21 cellular contexts compared by ENCODE assay signal in genomic region chrX:46992070-46992469, GRCh38.
DNase-seq lines count a peak whose midpoint lies in the region; ATAC-seq, FAIRE-seq and TF ChIP-seq lines count a peak whose summit lies in the region.
"Had no signal": no experiment of that assay in that cellular context is flagged by ENCODE, and none has a peak within 500 bp of the region (broad histone marks: within the 10 kb centered on the region; RNA-seq: fewer than 3 reads in every experiment).

No MANE protein-coding gene starts in this region.

- H3K36me3 Mint-ChIP-seq in H9 (ENCODE audit: insufficient read depth in 1 of 3, low read depth in 3 of 3) = peaks cover 23 to 32% (median 31%) of the 10 kb centered on the region in 3 experiments
- peaks cover 4% of the 10 kb centered on the region for H3K36me3 Mint-ChIP-seq in astrocyte (ENCODE audit: low read depth, unreplicated experiment)
- peaks cover 8% of the 10 kb centered on the region for H3K36me3 Mint-ChIP-seq in endothelial cell (ENCODE audit: low read depth, unreplicated experiment)

- ATAC-seq in HG03460 (IDR thresholded peaks at IDR 0.05; ENCODE audit: unreplicated experiment) = no peak

- H3K27me3 ChIP-seq in H9 (ENCODE audit: insufficient read depth, low read length) (no peaks in the 10 kb centered on the region), astrocyte (ENCODE audit: insufficient read depth, low read length) (no peaks in the 10 kb centered on the region), iPS-18a (ENCODE audit: control insufficient read depth, insufficient read depth, low read length) (no peaks in the 10 kb centered on the region), neuronal stem cell (ENCODE audit: control insufficient read depth in 3 of 3, insufficient read depth in 3 of 3, low read depth in 1 of 3, low read length in 3 of 3) (peaks cover 0 to 7% (median 0%) of the 10 kb centered on the region in 3 experiments)

- no peaks in the 10 kb centered on the region for H3K79me2 ChIP-seq in H9 (ENCODE audit: insufficient read depth, low read length)
- H3K79me2 ChIP-seq in astrocyte (ENCODE audit: insufficient read depth, low read length) = no peaks in the 10 kb centered on the region

- no peak overlapping the region for H4K91ac ChIP-seq in H9 (ENCODE audit: insufficient read length, low read depth, low read length)
- no peak overlapping the region for H4K91ac ChIP-seq in neuronal stem cell (ENCODE audit: low read depth, low read length, poor library complexity)

- H4K20me1 ChIP-seq in H9 (ENCODE audit: control insufficient read depth, insufficient read depth, insufficient read length) = no peaks in the 10 kb centered on the region
- H4K20me1 ChIP-seq in astrocyte (ENCODE audit: insufficient read depth, low read length) = no peaks in the 10 kb centered on the region

- H3K79me1 ChIP-seq in H9 (ENCODE audit: insufficient read depth, low read depth, low read length, poor library complexity, severe bottlenecking) = no peaks in the 10 kb centered on the region
- no peaks in the 10 kb centered on the region for H3K79me1 ChIP-seq in neuronal stem cell (ENCODE audit: low read depth, low read length)

- H3K4me1 Mint-ChIP-seq in H9 (peaks cover 16 to 24% of the 10 kb centered on the region in 2 experiments), astrocyte (ENCODE audit: low read depth, unreplicated experiment) (peaks cover 5% of the 10 kb centered on the region), endothelial cell (ENCODE audit: unreplicated experiment) (no peaks in the 10 kb centered on the region)

- H4K8ac ChIP-seq in H9 (replicated peaks; ENCODE audit: insufficient read length, low read depth, low read length) = no peak overlapping the region
- no peak overlapping the region for H4K8ac ChIP-seq in neuronal stem cell (ENCODE audit: low read depth, low read length)

- H2BK20ac ChIP-seq in H9 (ENCODE audit: low read depth, low read length, poor library complexity, severe bottlenecking) = no peak overlapping the region

- H3K9ac ChIP-seq in H9 (ENCODE audit: extremely low read depth, insufficient read length, low read length) = no peak overlapping the region
- H3K9ac ChIP-seq in astrocyte (ENCODE audit: low read length) = no peak overlapping the region
- H3K9ac ChIP-seq in iPS-18a (ENCODE audit: low read length) = no peak overlapping the region
- no peak overlapping the region for H3K9ac ChIP-seq in neuronal stem cell (ENCODE audit: low read depth, low read length, poor library complexity)
- H3K9ac ChIP-seq: GM23248 had no signal

- H3K56ac ChIP-seq in H9 (ENCODE audit: insufficient read length, low read depth, low read length) = no peak overlapping the region

- H4K5ac ChIP-seq in H9 (ENCODE audit: insufficient read length, low read depth, low read length) = no peak overlapping the region

- peaks cover 64 to 65% of the 10 kb centered on the region in 2 experiments for H3K9me3 Mint-ChIP-seq in H9
- H3K9me3 Mint-ChIP-seq in astrocyte (ENCODE audit: unreplicated experiment) = no peaks in the 10 kb centered on the region
- H3K9me3 Mint-ChIP-seq in endothelial cell (ENCODE audit: unreplicated experiment) = no peaks in the 10 kb centered on the region
- H3K9me3 Mint-ChIP-seq: CD4-positive, alpha-beta T cell had no signal

- TF ChIP-seq CTCF in H9 (conservative IDR thresholded peaks at IDR 0.05) = no peak
- TF ChIP-seq CTCF in astrocyte (IDR thresholded peaks at IDR 0.05; ENCODE audit: insufficient read depth, low read depth, low read length) = no peak
- TF ChIP-seq CTCF in endothelial cell (IDR thresholded peaks at IDR 0.05; ENCODE audit: unreplicated experiment) = no peak

- H2AFZ ChIP-seq in H9 (ENCODE audit: low read length) (no peak overlapping the region), astrocyte (ENCODE audit: low read depth, low read length) (no peak overlapping the region), neuronal stem cell (ENCODE audit: low read length) (no peak overlapping the region)
- H2AFZ ChIP-seq: GM23248 had no signal

- no peak overlapping the region for H3K23ac ChIP-seq in H9 (ENCODE audit: insufficient read length, low read depth, low read length)
- H3K23ac ChIP-seq in neuronal stem cell (ENCODE audit: low read depth, low read length, poor library complexity) = no peak overlapping the region

- no peaks in the 10 kb centered on the region for H3K36me3 ChIP-seq in astrocyte (ENCODE audit: insufficient read depth, low read length)
- no peaks in the 10 kb centered on the region for H3K36me3 ChIP-seq in iPS-18a (ENCODE audit: control insufficient read depth, low read depth, low read length)
- H3K36me3 ChIP-seq in neuronal stem cell (replicated peaks in 1 of 2; ENCODE audit: control insufficient read depth in 2 of 2, insufficient read depth in 2 of 2, low read length in 2 of 2) = peaks cover 3 to 31% of the 10 kb centered on the region in 2 donors
- H3K36me3 ChIP-seq: HAP-1 had no signal

- H3K18ac ChIP-seq in H9 (ENCODE audit: insufficient read length, low read depth, low read length) (no peak overlapping the region), neuronal stem cell (ENCODE audit: low read length) (no peak overlapping the region)

- H2AK5ac ChIP-seq in H9 (ENCODE audit: insufficient read length, low read length) (no peak overlapping the region), neuronal stem cell (ENCODE audit: low read depth, low read length) (no peak overlapping the region)

- no peak overlapping the region for H2BK120ac ChIP-seq in H9 (ENCODE audit: low read depth, low read length, poor library complexity, severe bottlenecking)
- H2BK120ac ChIP-seq in neuronal stem cell (ENCODE audit: low read depth, low read length) = no peak overlapping the region

- no peak overlapping the region for H3K27ac ChIP-seq in H9 (ENCODE audit: insufficient read length, low read depth, low read length)
- H3K27ac ChIP-seq in astrocyte (ENCODE audit: low read depth, low read length) = no peak overlapping the region
- no peak overlapping the region for H3K27ac ChIP-seq in iPS-18a (ENCODE audit: low read length)
- H3K27ac ChIP-seq in neuronal stem cell (replicated peaks; ENCODE audit: low read length) = peak overlapping the region; percentile 54
- H3K27ac ChIP-seq: C4-2B, GM23248 had no signal

- H3K27me3 Mint-ChIP-seq in H9 (ENCODE audit: low read depth) (peaks cover 1% of the 10 kb centered on the region; the same call in 1 of the 2 replicates), astrocyte (ENCODE audit: low read depth, unreplicated experiment) (no peaks in the 10 kb centered on the region), endothelial cell (ENCODE audit: unreplicated experiment) (no peaks in the 10 kb centered on the region)
- H3K27me3 Mint-ChIP-seq: CD4-positive, alpha-beta T cell had no signal

- FAIRE-seq in astrocyte (lab: Jason Lieb, UNC) = peak; percentile 84
- FAIRE-seq: A204.1, HTR-8/SVneo had no signal

- H3K4me3 ChIP-seq in astrocyte (ENCODE audit: insufficient read depth, low read depth, low read length) (no peak overlapping the region), iPS-18a (ENCODE audit: low read length) (peak overlapping the region; percentile 8), neuronal stem cell (ENCODE audit: low read length in 2 of 2) (no peak overlapping the region)
- H3K4me3 ChIP-seq: GM23248, HAP-1 had no signal

- H2BK15ac ChIP-seq in H9 (ENCODE audit: low read depth, low read length) = no peak overlapping the region
- no peak overlapping the region for H2BK15ac ChIP-seq in neuronal stem cell (ENCODE audit: low read length)

- H2BK12ac ChIP-seq in H9 (ENCODE audit: insufficient read length, low read depth, low read length) (no peak overlapping the region), neuronal stem cell (ENCODE audit: low read length) (no peak overlapping the region)

- H3K4ac ChIP-seq in H9 (ENCODE audit: low read depth, low read length) (no peak overlapping the region), neuronal stem cell (ENCODE audit: low read length) (no peak overlapping the region)

- peaks cover 17% of the 10 kb centered on the region for H3K9me3 ChIP-seq in H9 (ENCODE audit: control insufficient read depth, low read depth, low read length)
- H3K9me3 ChIP-seq in astrocyte (ENCODE audit: insufficient read depth, low read depth, low read length) = no peaks in the 10 kb centered on the region
- peaks cover 22% of the 10 kb centered on the region for H3K9me3 ChIP-seq in iPS-18a (ENCODE audit: control insufficient read depth, low read depth, low read length)
- peaks cover 2 to 3% of the 10 kb centered on the region in 2 donors for H3K9me3 ChIP-seq in neuronal stem cell (replicated peaks in 1 of 2; ENCODE audit: control insufficient read depth in 2 of 2, insufficient read depth in 1 of 2, low read depth in 1 of 2, low read length in 2 of 2)
- H3K9me3 ChIP-seq: Caco-2 had no signal

- H3T11ph ChIP-seq in H9 (ENCODE audit: low read length) = no peak overlapping the region

- DNase-seq in H9 (no peak), astrocyte (ENCODE audit: low read depth) (no peak), neuronal stem cell (ENCODE audit: low spot score) (no peak), endothelial cell (ENCODE audit: low spot score) (no peak), NCI-H2171 (lab: John Stamatoyannopoulos, UW) (no peak), DMS153 (lab: John Stamatoyannopoulos, UW) (no peak)
- DNase-seq: ACHN; AML-193; Caco-2; CD4-positive, alpha-beta T cell; DMS79 treated with DMSO at 0.1 percent for 48 hours; GF-D8; GM23248; Kasumi-1; KG1 had no signal

- H2BK5ac ChIP-seq in H9 (ENCODE audit: insufficient read length, low read length) = no peak overlapping the region
- no peak overlapping the region for H2BK5ac ChIP-seq in neuronal stem cell (ENCODE audit: low read length)

- peak overlapping the region in 1 of 2 experiments; percentile 25; a peak in 2 of 5 replicates for H3K4me3 Mint-ChIP-seq in H9
- no peak overlapping the region for H3K4me3 Mint-ChIP-seq in astrocyte (ENCODE audit: unreplicated experiment)
- H3K4me3 Mint-ChIP-seq in endothelial cell (ENCODE audit: unreplicated experiment) = no peak overlapping the region
- H3K4me3 Mint-ChIP-seq: CD4-positive, alpha-beta T cell had no signal

- H3K27ac Mint-ChIP-seq in H9 = peak overlapping the region in 2 of 3 experiments; percentile 56 to 84; a peak in 2 of 7 replicates
- H3K27ac Mint-ChIP-seq in astrocyte (ENCODE audit: unreplicated experiment) = no peak overlapping the region
- no peak overlapping the region for H3K27ac Mint-ChIP-seq in endothelial cell (ENCODE audit: unreplicated experiment)
- H3K27ac Mint-ChIP-seq: CD4-positive, alpha-beta T cell had no signal

- WGBS in H9 (ENCODE audit: extremely low coverage, insufficient read length, low lambda C conversion rate) = no CpG with 5 or more reads among the region's 6 CpGs
- WGBS in neuronal stem cell (ENCODE audit: extremely low coverage in 2 of 2, insufficient read length in 2 of 2, insufficient replicate concordance in 1 of 2), 2 donors = no CpG with 5 or more reads among the region's 6 CpGs

- H3K14ac ChIP-seq in H9 (ENCODE audit: insufficient read depth, low read length) (no peak overlapping the region), neuronal stem cell (ENCODE audit: low read length) (no peak overlapping the region)

- H3K4me1 ChIP-seq in H9 (ENCODE audit: insufficient read depth, low read length) (peaks cover 5% of the 10 kb centered on the region), astrocyte (ENCODE audit: insufficient read depth, low read length) (peaks cover 3% of the 10 kb centered on the region), iPS-18a (ENCODE audit: control insufficient read depth, low read depth, low read length) (peaks cover 12% of the 10 kb centered on the region), neuronal stem cell (ENCODE audit: control insufficient read depth in 2 of 2, insufficient read depth in 1 of 2, low read depth in 1 of 2, low read length in 2 of 2) (peaks cover 3% of the 10 kb centered on the region in 2 donors)
- H3K4me1 ChIP-seq: Caco-2 had no signal

- no peaks in the 10 kb centered on the region for H3K23me2 ChIP-seq in H9 (ENCODE audit: insufficient read length, low read depth, low read length, poor library complexity, severe bottlenecking)

- H3K4me2 ChIP-seq in H9 (ENCODE audit: insufficient read depth, insufficient read length, low read length) (peak overlapping the region; percentile 11), astrocyte (ENCODE audit: low read length) (no peak overlapping the region), neuronal stem cell (ENCODE audit: insufficient read depth, low read length, poor library complexity, severe bottlenecking) (peak overlapping the region; percentile 23)

Comparison
In these comparisons a context has a peak if more than half of its experiments do, and no peak if none do; other contexts are left out.
1. H3K27ac Mint-ChIP-seq: peak in H9 (2 of 3); none in astrocyte (single experiment) and endothelial cell (single experiment).